ENCODE assay signal across 22 cellular contexts in genomic region chr7:2927592-2927991, GRCh38.
A peak's percentile ranks its signal among the peaks of the same experiment; 100 is the strongest.
DNase-seq lines count a peak whose midpoint lies in the region; ATAC-seq and TF ChIP-seq lines count a peak whose summit lies in the region.
"Had no signal": no experiment of that assay in that cellular context is flagged by ENCODE, and none has a peak within 500 bp of the region (broad histone marks: within the 10 kb centered on the region; RNA-seq: fewer than 3 reads in every experiment).

No MANE protein-coding gene starts in this region.

- H3K36me3 Mint-ChIP-seq in activated naive CD8-positive, alpha-beta T cell, result no peaks in the 10 kb centered on the region
- peaks cover 29% of the 10 kb centered on the region for H3K36me3 Mint-ChIP-seq in activated naive CD8-positive, alpha-beta T cell treated with anti-CD3 and anti-CD28 coated beads, Interleukin-2, amount 50 U/mL, for 24 hours (ENCODE audit: low read depth)

- ATAC-seq in activated naive CD8-positive, alpha-beta T cell treated with anti-CD3 and anti-CD28 coated beads, Interleukin-2, amount 50 U/mL, for 24 hours, result no peak
- ATAC-seq in left lung (no peak), GM19035 (IDR thresholded peaks at IDR 0.05; ENCODE audit: unreplicated experiment) (no peak), HG02884 (IDR thresholded peaks at IDR 0.05; ENCODE audit: unreplicated experiment) (no peak)
- ATAC-seq: GM12878; stimulated activated memory B cell treated with anti-CD40 and anti-IgM and Interleukin-4, amounts not matched to agents 10 μg/mL and 1 μg/mL and 100 μg/mL, for 72 hours had no signal

- no peak for TF ChIP-seq POLR2A in spleen (IDR thresholded peaks at IDR 0.05)

- no peak overlapping the region for H3K4me3 ChIP-seq in left lung
- no peak overlapping the region for H3K4me3 ChIP-seq in spleen
- H3K4me3 ChIP-seq: BLaER1, GM12878, smooth muscle cell, vagina had no signal

- no peak overlapping the region for H3K4me3 Mint-ChIP-seq in activated naive CD8-positive, alpha-beta T cell
- no peak overlapping the region for H3K4me3 Mint-ChIP-seq in activated naive CD8-positive, alpha-beta T cell treated with anti-CD3 and anti-CD28 coated beads, Interleukin-2, amount 50 U/mL, for 24 hours
- H3K4me3 Mint-ChIP-seq: stimulated activated memory B cell treated with anti-CD40 and anti-IgM and Interleukin-4, amounts not matched to agents 10 μg/mL and 1 μg/mL and 100 μg/mL, for 72 hours; T-helper 1 cell treated with Interleukin-12 subunit alpha and Interleukin-12 subunit beta and Interleukin-4 antibody, amounts not matched to agents 30 μg/mL and 1 μg/mL, for 36 hours had no signal

- no peaks in the 10 kb centered on the region for H3K9me3 Mint-ChIP-seq in activated naive CD8-positive, alpha-beta T cell (ENCODE audit: low read depth)
- no peaks in the 10 kb centered on the region for H3K9me3 Mint-ChIP-seq in activated naive CD8-positive, alpha-beta T cell treated with anti-CD3 and anti-CD28 coated beads, Interleukin-2, amount 50 U/mL, for 24 hours
- H3K9me3 Mint-ChIP-seq: stimulated activated memory B cell treated with anti-CD40 and anti-IgM and Interleukin-4, amounts not matched to agents 10 μg/mL and 1 μg/mL and 100 μg/mL, for 72 hours; T-helper 1 cell treated with Interleukin-12 subunit alpha and Interleukin-12 subunit beta and Interleukin-4 antibody, amounts not matched to agents 30 μg/mL and 1 μg/mL, for 36 hours had no signal

- peaks cover 0 to 34% of the 10 kb centered on the region in 2 donors for H3K27me3 ChIP-seq in left lung
- peaks cover 0 to 23% (median 0%) of the 10 kb centered on the region in 7 donors for H3K27me3 ChIP-seq in spleen (replicated peaks in 1 of 7)
- H3K27me3 ChIP-seq: BLaER1, vagina had no signal

- H3K4me1 ChIP-seq in left lung, result no peaks in the 10 kb centered on the region
- H3K4me1 ChIP-seq in spleen, result no peaks in the 10 kb centered on the region
- H3K4me1 ChIP-seq: Caco-2, vagina had no signal

- H3K9me3 ChIP-seq in left lung (no peaks in the 10 kb centered on the region), spleen (no peaks in the 10 kb centered on the region)
- H3K9me3 ChIP-seq: BLaER1, Caco-2, vagina had no signal

- H3K36me3 ChIP-seq in left lung (no peaks in the 10 kb centered on the region), spleen (peaks cover 0 to 98% (median 52%) of the 10 kb centered on the region in 6 donors)
- H3K36me3 ChIP-seq: vagina had no signal

- no peak for DNase-seq in activated naive CD8-positive, alpha-beta T cell treated with anti-CD3 and anti-CD28 coated beads, Interleukin-2, amount 50 U/mL, for 24 hours
- DNase-seq in RPMI8226, result peak; percentile 76
- DNase-seq in left lung, result peak; percentile 11 to 41
- DNase-seq in spleen, result peak; percentile 68
- no peak for DNase-seq in ACHN
- DNase-seq: activated CD8-positive, alpha-beta memory T cell treated with anti-CD3 and anti-CD28 coated beads for 24 hours; activated T-cell treated with anti-CD3 and anti-CD28 coated beads, Interleukin-2, amount 50 U/mL, for 1 hour; effector CD8-positive, alpha-beta T cell; erythroblast; NCI-H1436 treated with DMSO at 0.1 percent for 48 hours; NCI-H446 treated with DMSO at 0.1 percent for 48 hours; OCI-M1 had no signal

- H3K27ac ChIP-seq in left lung (no peak overlapping the region), spleen (no peak overlapping the region)
- H3K27ac ChIP-seq: BLaER1, vagina had no signal

- 64 to 92% (median 88%) methylated on average over 7 of the region's 7 CpGs for WGBS in spleen, 5 donors

- H3K4me1 Mint-ChIP-seq in activated naive CD8-positive, alpha-beta T cell (ENCODE audit: low read depth), result no peaks in the 10 kb centered on the region
- no peaks in the 10 kb centered on the region for H3K4me1 Mint-ChIP-seq in activated naive CD8-positive, alpha-beta T cell treated with anti-CD3 and anti-CD28 coated beads, Interleukin-2, amount 50 U/mL, for 24 hours
- H3K4me1 Mint-ChIP-seq: stimulated activated memory B cell treated with anti-CD40 and anti-IgM and Interleukin-4, amounts not matched to agents 10 μg/mL and 1 μg/mL and 100 μg/mL, for 72 hours had no signal

- H3K27me3 Mint-ChIP-seq in activated naive CD8-positive, alpha-beta T cell, result no peaks in the 10 kb centered on the region
- H3K27me3 Mint-ChIP-seq in activated naive CD8-positive, alpha-beta T cell treated with anti-CD3 and anti-CD28 coated beads, Interleukin-2, amount 50 U/mL, for 24 hours, result no peaks in the 10 kb centered on the region
- H3K27me3 Mint-ChIP-seq: stimulated activated memory B cell treated with anti-CD40 and anti-IgM and Interleukin-4, amounts not matched to agents 10 μg/mL and 1 μg/mL and 100 μg/mL, for 72 hours had no signal

- in situ Hi-C loops in ACHN (cut with HindIII; ENCODE audit: low pct_ligation_motif_present, low pct_unique_long_range_greater_than_20kb, low sequenced_read_pairs), result no loop called here

- intact Hi-C loops in left lung (cut with DNase I), result no loop called here
- intact Hi-C loops in spleen (cut with DNase I; ENCODE audit: low total_unique reads), result no loop called here

- TF ChIP-seq CTCF in left lung (IDR thresholded peaks at IDR 0.05), result no peak
- no peak for TF ChIP-seq CTCF in spleen (IDR thresholded peaks at IDR 0.05 in 8 of 11, conservative IDR thresholded peaks at IDR 0.05 in 3 of 11)

- peak overlapping the region; percentile 50 for H3K27ac Mint-ChIP-seq in activated naive CD8-positive, alpha-beta T cell
- no peak overlapping the region for H3K27ac Mint-ChIP-seq in activated naive CD8-positive, alpha-beta T cell treated with anti-CD3 and anti-CD28 coated beads, Interleukin-2, amount 50 U/mL, for 24 hours
- H3K27ac Mint-ChIP-seq: stimulated activated memory B cell treated with anti-CD40 and anti-IgM and Interleukin-4, amounts not matched to agents 10 μg/mL and 1 μg/mL and 100 μg/mL, for 72 hours; T-helper 1 cell treated with Interleukin-12 subunit alpha and Interleukin-12 subunit beta and Interleukin-4 antibody, amounts not matched to agents 30 μg/mL and 1 μg/mL, for 36 hours had no signal

Comparison
In these comparisons a context has a peak if more than half of its experiments do, and no peak if none do; other contexts are left out.
1. DNase-seq: peak in RPMI8226 (single experiment), left lung (2 of 2) and spleen (single experiment); none in activated naive CD8-positive, alpha-beta T cell treated with anti-CD3 and anti-CD28 coated beads, Interleukin-2, amount 50 U/mL, for 24 hours (single experiment) and ACHN (single experiment).